In the genomic region with DNA sequence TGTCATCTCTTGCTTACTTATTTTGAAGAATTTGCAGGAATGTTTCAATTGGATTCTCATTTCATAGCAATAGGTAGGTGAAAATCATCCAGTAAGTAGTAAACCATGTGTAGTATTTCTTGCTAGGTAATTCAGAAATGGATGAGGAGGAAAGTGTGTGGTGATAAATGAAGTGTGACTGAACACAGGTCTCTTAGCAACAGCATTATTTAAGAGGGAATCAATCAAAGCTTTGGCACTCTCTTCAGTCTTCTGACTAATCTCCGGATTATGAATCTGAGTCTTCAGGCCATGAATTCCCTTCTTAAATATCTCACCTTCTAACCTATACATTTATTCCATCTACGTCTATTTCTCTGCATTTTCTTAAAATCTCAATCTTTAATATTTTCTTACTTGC, we compare ENCODE assay signal across 27 cellular contexts. TPM values are rescaled to one million over a fixed set of nuclear protein-coding genes. Genes with fewer than 3 reads are reported as not detected.
"Had no signal": no experiment of that assay in that cellular context is flagged by ENCODE, and none has a peak within 500 bp of the region (broad histone marks: within the 10 kb centered on the region; RNA-seq: fewer than 3 reads in every experiment).

No MANE protein-coding gene starts in this region.

- H3K27me3 ChIP-seq: esophagus muscularis mucosa, gastroesophageal sphincter, sigmoid colon, testis, vagina had no signal

- H3K9me3 ChIP-seq: esophagus muscularis mucosa, gastroesophageal sphincter, lower lobe of right lung, mucosa of descending colon, sigmoid colon, testis, vagina had no signal

- H3K36me3 ChIP-seq: esophagus muscularis mucosa, gastroesophageal sphincter, lower lobe of right lung, sigmoid colon, vagina had no signal

- H3K4me3 ChIP-seq: esophagus muscularis mucosa, gastroesophageal sphincter, lower lobe of right lung, mucosa of descending colon, sigmoid colon, testis, vagina had no signal

- H3K4me1 ChIP-seq: gastroesophageal sphincter, lower lobe of right lung, sigmoid colon, testis, vagina had no signal

- FAIRE-seq: endothelial cell of umbilical vein had no signal

- DNase-seq: activated CD4-positive, alpha-beta T cell treated with anti-CD3 and anti-CD28 coated beads for 1 hour; activated CD4-positive, alpha-beta T cell treated with anti-CD3 and anti-CD28 coated beads, Interleukin-2, amount 50 U/mL, for 1 hour; activated CD8-positive, alpha-beta T cell treated with anti-CD3 and anti-CD28 coated beads, Interleukin-2, amount 10 ng/mL, durations not matched to agents 7 days and 5 days; activated gamma-delta T cell treated with Interleukin-2 at 50 U/mL for 16 hours; activated T-cell treated with anti-CD3 and anti-CD28 coated beads, Interleukin-2, amount 50 U/mL, for 1 hour; anterior cingulate cortex; caudate nucleus; effector memory CD8-positive, alpha-beta T cell; head of caudate nucleus; islet precursor cell; lower lobe of right lung; mesendoderm; mucosa of descending colon; naive B cell; occipital lobe; posterior cingulate gyrus; sigmoid colon; stimulated activated CD4-positive, alpha-beta T cell treated with anti-CD3 and anti-CD28 coated beads, Interleukin-4, amount 100 ng/mL, for 1 hour; stimulated activated naive CD4-positive, alpha-beta T cell; T-helper 9 cell; testis; trophoblast cell had no signal

- H3K27ac ChIP-seq: esophagus muscularis mucosa, gastroesophageal sphincter, lower lobe of right lung, sigmoid colon, testis, vagina had no signal

- ATAC-seq: activated CD8-positive, alpha-beta T cell treated with anti-CD3 and anti-CD28 coated beads, Interleukin-2, amount 10 ng/mL, durations not matched to agents 7 days and 5 days; effector memory CD8-positive, alpha-beta T cell; gastroesophageal sphincter; left lobe of liver had no signal

RNA-seq across cellular contexts. Expression of a gene that starts 55.8 kb away (rescaled TPM):
- total RNA-seq: activated CD8-positive, alpha-beta T cell treated with anti-CD3 and anti-CD28 coated beads, Interleukin-2, amount 10 ng/mL, durations not matched to agents 7 days and 5 days had no signal
